15 cellular contexts compared by ENCODE assay signal in genomic region chr11:67434395-67434881, GRCh38. TPM values are rescaled to one million over a fixed set of nuclear protein-coding genes. Genes with fewer than 3 reads are reported as not detected.
DNase-seq lines count a peak whose midpoint lies in the region; ATAC-seq and TF ChIP-seq lines count a peak whose summit lies in the region.
"Had no signal": no experiment of that assay in that cellular context is flagged by ENCODE, and none has a peak within 500 bp of the region (broad histone marks: within the 10 kb centered on the region; RNA-seq: fewer than 3 reads in every experiment).

No MANE protein-coding gene starts in this region.

- H3K9ac ChIP-seq in DND-41 (ENCODE audit: low read depth, low read length): no peak overlapping the region; the same call in 1 of the 2 replicates

- intact Hi-C loops in naive thymus-derived CD4-positive, alpha-beta T cell (cut with micrococcal nuclease): no loop called here

- in situ Hi-C loops in GM18951 (cut with MboI; ENCODE audit: low sequenced_read_pairs, unreplicated experiment): no loop called here

- H3K27me3 ChIP-seq in DND-41 (ENCODE audit: insufficient read depth, low read length, poor library complexity): no peaks in the 10 kb centered on the region
- H3K27me3 ChIP-seq in naive thymus-derived CD4-positive, alpha-beta T cell (ENCODE audit: control insufficient read depth in 2 of 2, insufficient read depth in 2 of 2, low read length in 2 of 2): no peaks in the 10 kb centered on the region
- H3K27me3 ChIP-seq: brain microvascular endothelial cell, gastroesophageal sphincter had no signal

- DNase-seq in DND-41 (no peak), NCI-H510A treated with DMSO at 0.1 percent for 48 hours (lab: John Stamatoyannopoulos, UW) (no peak), KG1 (lab: John Stamatoyannopoulos, UW) (no peak), NCI-H2227 (lab: John Stamatoyannopoulos, UW; ENCODE audit: unreplicated experiment) (no peak)
- peak; percentile 68 for DNase-seq in activated T-cell treated with anti-CD3 and anti-CD28 coated beads, Interleukin-2, amount 50 U/mL, for 24 hours
- DNase-seq in naive thymus-derived CD4-positive, alpha-beta T cell: no peak
- DNase-seq: brain microvascular endothelial cell, endodermal cell, mucosa of descending colon, NCI-H2107 had no signal

- peak; percentile 61 for TF ChIP-seq POLR2A in GM18951 (IDR thresholded peaks at IDR 0.05; ENCODE audit: extremely low read depth, insufficient read depth, insufficient read length)

- peaks cover 95% of the 10 kb centered on the region for H3K79me2 ChIP-seq in DND-41 (ENCODE audit: insufficient read depth, low read length)

- H3K4me1 ChIP-seq in DND-41 (ENCODE audit: insufficient read depth, low read length): peaks cover 85% of the 10 kb centered on the region
- peaks cover 39 to 61% of the 10 kb centered on the region in 2 donors for H3K4me1 ChIP-seq in naive thymus-derived CD4-positive, alpha-beta T cell (ENCODE audit: control insufficient read depth in 2 of 2, insufficient read depth in 2 of 2, low read length in 2 of 2)

- ATAC-seq in DND-41 (ENCODE audit: insufficient read depth, low read depth) (no peak), GM21529 (IDR thresholded peaks at IDR 0.05; ENCODE audit: unreplicated experiment) (no peak)
- ATAC-seq in naive thymus-derived CD4-positive, alpha-beta T cell: no peak
- ATAC-seq: gastroesophageal sphincter, mucosa of descending colon had no signal

- H3K9me3 ChIP-seq in DND-41 (ENCODE audit: insufficient read depth, low read length, severe bottlenecking): no peaks in the 10 kb centered on the region
- no peaks in the 10 kb centered on the region for H3K9me3 ChIP-seq in naive thymus-derived CD4-positive, alpha-beta T cell (ENCODE audit: control insufficient read depth in 2 of 3, low read length in 3 of 3)
- H3K9me3 ChIP-seq: gastroesophageal sphincter, mucosa of descending colon, thoracic aorta had no signal

- H3K27ac ChIP-seq in DND-41 (ENCODE audit: low read length): peak overlapping the region; percentile 41; the same call in 1 of the 2 replicates
- H3K27ac ChIP-seq in naive thymus-derived CD4-positive, alpha-beta T cell (ENCODE audit: low read depth, low read length): peak overlapping the region; percentile 85
- H3K27ac ChIP-seq: brain microvascular endothelial cell, thoracic aorta had no signal

- peaks cover 65% of the 10 kb centered on the region for H3K4me1 Mint-ChIP-seq in activated T-cell treated with anti-CD3 and anti-CD28 coated beads, Interleukin-2, amount 50 U/mL, for 24 hours (ENCODE audit: low read depth)
- H3K4me1 Mint-ChIP-seq in naive thymus-derived CD4-positive, alpha-beta T cell: peaks cover 31 to 71% (median 44%) of the 10 kb centered on the region in 7 donors

- no peaks in the 10 kb centered on the region for H3K9me3 Mint-ChIP-seq in activated T-cell treated with anti-CD3 and anti-CD28 coated beads, Interleukin-2, amount 50 U/mL, for 24 hours
- H3K9me3 Mint-ChIP-seq in naive thymus-derived CD4-positive, alpha-beta T cell: peaks cover 0 to under 1% (median 0%) of the 10 kb centered on the region in 11 donors
- H3K9me3 Mint-ChIP-seq: endodermal cell had no signal

- H3K4me2 ChIP-seq in DND-41 (ENCODE audit: insufficient read depth, low read length): peak overlapping the region; percentile 99

- peaks cover 61% of the 10 kb centered on the region for H4K20me1 ChIP-seq in DND-41 (ENCODE audit: insufficient read depth, low read length)

- H3K36me3 Mint-ChIP-seq in activated T-cell treated with anti-CD3 and anti-CD28 coated beads, Interleukin-2, amount 50 U/mL, for 24 hours (ENCODE audit: low read depth): peaks cover 94% of the 10 kb centered on the region
- peaks cover 0 to 41% (median 7%) of the 10 kb centered on the region in 5 donors for H3K36me3 Mint-ChIP-seq in naive thymus-derived CD4-positive, alpha-beta T cell

- CTCF ChIA-PET in naive thymus-derived CD4-positive, alpha-beta T cell (lab: Charles Lee): interaction anchor here (0.6 to 1.2 kb wide), 3 partner anchors 30 to 1876 kb away, joined by 3 to 4 read pairs (median 4); partner anchors contain the start of gene TBC1D10C

- no peak for TF ChIP-seq CTCF in DND-41 (IDR thresholded peaks at IDR 0.05; ENCODE audit: borderline replicate concordance, extremely low read depth, low read length, poor library complexity, severe bottlenecking)

- peaks cover 87% of the 10 kb centered on the region for H3K36me3 ChIP-seq in DND-41 (ENCODE audit: insufficient read depth, low read length)
- peaks cover 0 to 59% (median 19%) of the 10 kb centered on the region in 3 experiments for H3K36me3 ChIP-seq in naive thymus-derived CD4-positive, alpha-beta T cell (ENCODE audit: control insufficient read depth in 2 of 3, insufficient read depth in 3 of 3, low read length in 3 of 3)

- H3K4me3 Mint-ChIP-seq in activated T-cell treated with anti-CD3 and anti-CD28 coated beads, Interleukin-2, amount 50 U/mL, for 24 hours: peak overlapping the region; percentile 57
- H3K4me3 Mint-ChIP-seq in naive thymus-derived CD4-positive, alpha-beta T cell: peak overlapping the region in 9 of 10 donors; percentile 39 to 99 (median 47)
- H3K4me3 Mint-ChIP-seq: endodermal cell had no signal

- H3K27me3 Mint-ChIP-seq in activated T-cell treated with anti-CD3 and anti-CD28 coated beads, Interleukin-2, amount 50 U/mL, for 24 hours: no peaks in the 10 kb centered on the region
- no peaks in the 10 kb centered on the region for H3K27me3 Mint-ChIP-seq in naive thymus-derived CD4-positive, alpha-beta T cell

- no peak overlapping the region for H2AFZ ChIP-seq in DND-41 (ENCODE audit: low read depth, low read length)

- POLR2A ChIA-PET in naive thymus-derived CD4-positive, alpha-beta T cell (lab: Charles Lee): interaction anchor here (0.8 to 31.8 kb wide), 9 partner anchors 13 to 71 kb away, joined by 3 to 1530 read pairs (median 13); partner anchors contain the start of genes AIP, CARNS1, PITPNM1 and PPP1CA

- peak overlapping the region; percentile 97 for H3K27ac Mint-ChIP-seq in activated T-cell treated with anti-CD3 and anti-CD28 coated beads, Interleukin-2, amount 50 U/mL, for 24 hours
- peak overlapping the region in 6 of 9 donors; percentile 62 to 87 (median 73) for H3K27ac Mint-ChIP-seq in naive thymus-derived CD4-positive, alpha-beta T cell
- H3K27ac Mint-ChIP-seq: endodermal cell had no signal

- 0 out of 4 replicates have a peak overlapping the region, but pooled peaks of 1 of the 2 experiments have one; percentile 4 for H3K4me3 ChIP-seq in DND-41 (ENCODE audit: low read depth in 1 of 2, low read length in 2 of 2)
- peak overlapping the region; percentile 41 for H3K4me3 ChIP-seq in naive thymus-derived CD4-positive, alpha-beta T cell (ENCODE audit: low read length)
- H3K4me3 ChIP-seq: gastroesophageal sphincter, mucosa of descending colon, thoracic aorta had no signal

RNA-seq across cellular contexts. Expression of gene PTPRCAP, which starts 3.0 kb away (rescaled TPM):
- 100 to 1,000 TPM; 134 to 357 (median 194) TPM for total RNA-seq in naive thymus-derived CD4-positive, alpha-beta T cell
- 100 to 1,000 TPM; 498 to 670 TPM for polyA plus RNA-seq in naive thymus-derived CD4-positive, alpha-beta T cell

RNA-seq across cellular contexts. Expression of gene RPS6KB2, which starts 6.1 kb away (rescaled TPM):
- total RNA-seq in naive thymus-derived CD4-positive, alpha-beta T cell: 10 to 100 TPM; 61.9 to 83.9 (median 77.7) TPM
- 10 to 100 TPM; 45.2 to 46.6 TPM for polyA plus RNA-seq in naive thymus-derived CD4-positive, alpha-beta T cell

RNA-seq across cellular contexts. Expression of gene CORO1B, which starts 8.8 kb away (rescaled TPM):
- 100 to 1,000 TPM in 1 of 5 experiments, 10 to 100 TPM in 4; 15.6 to 311 (median 28.5) TPM for total RNA-seq in naive thymus-derived CD4-positive, alpha-beta T cell
- 10 to 100 TPM; 21.3 to 40.8 TPM for polyA plus RNA-seq in naive thymus-derived CD4-positive, alpha-beta T cell

RNA-seq across cellular contexts. Expression of gene GPR152, which starts 18.1 kb away (rescaled TPM):
- not detected for total RNA-seq in naive thymus-derived CD4-positive, alpha-beta T cell
- polyA plus RNA-seq in naive thymus-derived CD4-positive, alpha-beta T cell: 1 to 10 TPM; 1.4 to 1.5 TPM
- total RNA-seq: endodermal cell, gastroesophageal sphincter, LHCN-M2, mucosa of descending colon, thoracic aorta had no signal

RNA-seq across cellular contexts. Expression of gene CARNS1, which starts 19.0 kb away (rescaled TPM):
- 10 to 100 TPM in 2 of 5 experiments, 1 to 10 TPM in 2, under 1 TPM in 1; 0.53 to 14.2 (median 5.1) TPM for total RNA-seq in naive thymus-derived CD4-positive, alpha-beta T cell
- polyA plus RNA-seq in naive thymus-derived CD4-positive, alpha-beta T cell: 1 to 10 TPM in 1 of 2 donors, under 1 TPM in 1; 0.97 to 1.4 TPM
